1 cellular context compared by ENCODE assay signal in the genomic region with DNA sequence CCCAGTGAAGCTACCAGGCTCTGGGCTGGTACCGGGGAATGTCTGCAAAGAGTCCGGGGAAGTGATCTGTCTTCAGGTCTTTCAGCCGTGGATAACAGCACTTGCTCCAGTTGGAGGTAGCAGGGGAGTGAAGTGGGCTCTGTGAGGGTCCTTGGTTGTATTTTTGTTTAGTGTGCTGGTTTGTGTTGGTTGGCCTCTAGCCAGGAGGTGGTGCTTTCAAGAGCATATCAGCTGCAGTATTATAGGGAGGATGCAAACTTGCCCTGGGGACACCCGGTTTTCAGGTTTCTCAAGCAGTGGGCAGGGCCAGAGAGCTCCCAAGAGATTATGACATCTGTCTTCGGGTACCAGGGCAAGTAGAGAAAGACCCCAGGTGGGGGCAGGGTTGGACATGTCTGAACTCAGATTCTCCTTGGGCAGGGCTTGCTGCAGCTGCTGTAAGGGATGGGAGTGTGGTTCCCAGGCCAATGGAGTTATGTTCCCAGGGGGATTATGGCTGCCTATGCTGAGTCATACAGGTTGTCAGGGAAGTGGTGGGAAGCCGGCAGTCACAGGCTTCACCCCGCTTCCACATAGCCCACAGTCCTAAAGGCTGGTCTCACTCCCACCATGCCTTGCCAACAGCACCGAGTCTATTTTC.
TF ChIP-seq lines count a peak whose summit lies in the region.

No MANE protein-coding gene starts in this region.

TF ChIP-seq in GM12878, 131 proteins besides CTCF, POLR2A, EP300 and RAD21:
- TF ChIP-seq MEF2B (IDR thresholded peaks at IDR 0.05; ENCODE audit: partially characterized antibody, poor library complexity, severe bottlenecking) (peak; percentile 93), TCF12 (IDR thresholded peaks at IDR 0.05; ENCODE audit: low read depth, low read length) (0 out of 2 replicates have a peak, but pooled peaks have one; percentile 20), PAX5 (IDR thresholded peaks at IDR 0.05; ENCODE audit: borderline replicate concordance, low read depth, low read length) (peak; percentile 48; the same call in 1 of the 2 replicates), IKZF2 (IDR thresholded peaks at IDR 0.05) (peak; percentile 12 to 30; a peak in 2 of 4 replicates), ZSCAN29 (IDR thresholded peaks at IDR 0.05) (no peak), IKZF1 (conservative IDR thresholded peaks at IDR 0.05) (peak; percentile 41)
- TF ChIP-seq, protein P1, sequence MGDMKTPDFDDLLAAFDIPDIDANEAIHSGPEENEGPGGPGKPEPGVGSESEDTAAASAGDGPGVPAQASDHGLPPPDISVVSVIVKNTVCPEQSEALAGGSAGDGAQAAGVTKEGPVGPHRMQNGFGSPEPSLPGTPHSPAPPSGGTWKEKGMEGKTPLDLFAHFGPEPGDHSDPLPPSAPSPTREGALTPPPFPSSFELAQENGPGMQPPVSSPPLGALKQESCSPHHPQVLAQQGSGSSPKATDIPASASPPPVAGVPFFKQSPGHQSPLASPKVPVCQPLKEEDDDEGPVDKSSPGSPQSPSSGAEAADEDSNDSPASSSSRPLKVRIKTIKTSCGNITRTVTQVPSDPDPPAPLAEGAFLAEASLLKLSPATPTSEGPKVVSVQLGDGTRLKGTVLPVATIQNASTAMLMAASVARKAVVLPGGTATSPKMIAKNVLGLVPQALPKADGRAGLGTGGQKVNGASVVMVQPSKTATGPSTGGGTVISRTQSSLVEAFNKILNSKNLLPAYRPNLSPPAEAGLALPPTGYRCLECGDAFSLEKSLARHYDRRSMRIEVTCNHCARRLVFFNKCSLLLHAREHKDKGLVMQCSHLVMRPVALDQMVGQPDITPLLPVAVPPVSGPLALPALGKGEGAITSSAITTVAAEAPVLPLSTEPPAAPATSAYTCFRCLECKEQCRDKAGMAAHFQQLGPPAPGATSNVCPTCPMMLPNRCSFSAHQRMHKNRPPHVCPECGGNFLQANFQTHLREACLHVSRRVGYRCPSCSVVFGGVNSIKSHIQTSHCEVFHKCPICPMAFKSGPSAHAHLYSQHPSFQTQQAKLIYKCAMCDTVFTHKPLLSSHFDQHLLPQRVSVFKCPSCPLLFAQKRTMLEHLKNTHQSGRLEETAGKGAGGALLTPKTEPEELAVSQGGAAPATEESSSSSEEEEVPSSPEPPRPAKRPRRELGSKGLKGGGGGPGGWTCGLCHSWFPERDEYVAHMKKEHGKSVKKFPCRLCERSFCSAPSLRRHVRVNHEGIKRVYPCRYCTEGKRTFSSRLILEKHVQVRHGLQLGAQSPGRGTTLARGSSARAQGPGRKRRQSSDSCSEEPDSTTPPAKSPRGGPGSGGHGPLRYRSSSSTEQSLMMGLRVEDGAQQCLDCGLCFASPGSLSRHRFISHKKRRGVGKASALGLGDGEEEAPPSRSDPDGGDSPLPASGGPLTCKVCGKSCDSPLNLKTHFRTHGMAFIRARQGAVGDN (IDR thresholded peaks at IDR 0.05): no peak
- TF ChIP-seq, protein P2, sequence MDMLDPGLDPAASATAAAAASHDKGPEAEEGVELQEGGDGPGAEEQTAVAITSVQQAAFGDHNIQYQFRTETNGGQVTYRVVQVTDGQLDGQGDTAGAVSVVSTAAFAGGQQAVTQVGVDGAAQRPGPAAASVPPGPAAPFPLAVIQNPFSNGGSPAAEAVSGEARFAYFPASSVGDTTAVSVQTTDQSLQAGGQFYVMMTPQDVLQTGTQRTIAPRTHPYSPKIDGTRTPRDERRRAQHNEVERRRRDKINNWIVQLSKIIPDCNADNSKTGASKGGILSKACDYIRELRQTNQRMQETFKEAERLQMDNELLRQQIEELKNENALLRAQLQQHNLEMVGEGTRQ (IDR thresholded peaks at IDR 0.05; ENCODE audit: borderline replicate concordance, low read depth, low read length): no peak
